In genomic region chr6:33065312-33065711, GRCh38 we compare ENCODE assay signal across 24 cellular contexts. TPM values are rescaled to one million over a fixed set of nuclear protein-coding genes. Genes with fewer than 3 reads are reported as not detected.
"Had no signal": no experiment of that assay in that cellular context is flagged by ENCODE, and none has a peak within 500 bp of the region (broad histone marks: within the 10 kb centered on the region; RNA-seq: fewer than 3 reads in every experiment).

No MANE protein-coding gene starts in this region.

- H3K9me3 ChIP-seq: esophagus squamous epithelium, gastroesophageal sphincter, tibial artery, upper lobe of right lung, vagina had no signal

- H3K27me3 Mint-ChIP-seq: effector memory CD8-positive, alpha-beta T cell had no signal

- H3K4me3 Mint-ChIP-seq: effector memory CD8-positive, alpha-beta T cell; naive thymus-derived CD8-positive, alpha-beta T cell had no signal

- H3K27me3 ChIP-seq: esophagus squamous epithelium, gastroesophageal sphincter, tibial artery, upper lobe of right lung, vagina had no signal

- H3K4me3 ChIP-seq: esophagus squamous epithelium, gastroesophageal sphincter, lung, skin epidermis, tibial artery, upper lobe of right lung, vagina had no signal

- H3K27ac Mint-ChIP-seq: effector memory CD8-positive, alpha-beta T cell; naive thymus-derived CD8-positive, alpha-beta T cell had no signal

- DNase-seq: cortex of kidney; effector memory CD8-positive, alpha-beta T cell; esophagus squamous epithelium; foreskin fibroblast; kidney; left cardiac atrium; left ventricle myocardium superior; mesendoderm; naive thymus-derived CD8-positive, alpha-beta T cell; posterior cingulate gyrus; stimulated activated CD4-positive, alpha-beta T cell treated with anti-CD3 and anti-CD28 coated beads, Interleukin-2, amount 100 ng/mL, for 24 hours; stimulated activated CD4-positive, alpha-beta T cell treated with anti-CD3 and anti-CD28 coated beads, Interleukin-4, amount 100 ng/mL, for 4 hours; stimulated activated naive CD4-positive, alpha-beta T cell treated with Interleukin-2 at 50 U/mL for 16 hours; tibial artery; upper lobe of right lung had no signal

- H3K36me3 ChIP-seq: vagina had no signal

- H3K4me1 ChIP-seq: esophagus squamous epithelium, gastroesophageal sphincter, tibial artery, upper lobe of right lung, vagina had no signal

- ATAC-seq: effector memory CD8-positive, alpha-beta T cell; gastroesophageal sphincter; left cardiac atrium; left ventricle myocardium superior; naive thymus-derived CD8-positive, alpha-beta T cell; sciatic nerve; upper lobe of right lung had no signal

- H3K9me3 Mint-ChIP-seq: effector memory CD8-positive, alpha-beta T cell had no signal

- H3K27ac ChIP-seq: epithelial cell of prostate, skin epidermis, tibial artery, upper lobe of right lung, vagina had no signal

RNA-seq across cellular contexts. Expression of gene HLA-DPA1, which starts 8.1 kb away (rescaled TPM):
- polyA plus RNA-seq: neural cell had no signal

RNA-seq across cellular contexts. Expression of gene HLA-DOA, which starts 55.9 kb away (rescaled TPM):
- total RNA-seq: osteocyte, pulmonary artery endothelial cell had no signal
